8 cellular contexts compared by ENCODE assay signal in the genomic region with DNA sequence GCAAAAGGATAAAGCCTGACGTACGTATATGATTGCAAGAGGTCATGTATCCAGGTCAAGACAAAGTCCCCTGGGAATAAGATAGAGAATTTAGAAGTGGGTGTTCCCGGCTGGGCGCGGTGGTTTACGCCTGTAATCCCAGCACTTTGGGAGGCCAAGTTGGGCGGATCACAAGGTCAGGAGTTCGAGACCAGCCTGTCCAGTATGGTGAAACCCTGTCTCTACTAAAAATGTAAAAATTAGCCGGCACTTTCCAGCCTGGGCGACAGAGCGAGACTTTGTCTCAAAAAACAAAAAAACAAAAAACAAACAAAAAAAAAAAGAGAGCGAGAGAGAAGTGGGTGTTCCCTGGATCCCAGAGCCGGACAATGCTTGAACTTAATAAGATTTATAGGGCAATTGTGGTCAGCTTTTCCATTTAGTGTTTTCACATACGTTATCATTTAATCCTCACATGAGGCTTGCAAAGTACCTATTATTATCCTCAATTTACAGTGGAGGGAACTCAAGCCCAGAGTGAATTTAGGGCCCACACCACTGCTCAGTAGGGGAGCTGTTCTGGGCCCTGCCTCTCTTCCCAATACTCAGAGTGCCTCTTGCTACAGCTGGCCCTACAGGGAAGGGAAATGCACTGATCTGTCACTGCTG. TPM values are rescaled to one million over a fixed set of nuclear protein-coding genes. Genes with fewer than 3 reads are reported as not detected.
DNase-seq lines count a peak whose midpoint lies in the region; ATAC-seq and TF ChIP-seq lines count a peak whose summit lies in the region.
"Had no signal": no experiment of that assay in that cellular context is flagged by ENCODE, and none has a peak within 500 bp of the region (broad histone marks: within the 10 kb centered on the region; RNA-seq: fewer than 3 reads in every experiment).

No MANE protein-coding gene starts in this region.

- no peak for ATAC-seq in HG03097 (IDR thresholded peaks at IDR 0.05; ENCODE audit: low FRiP score, unreplicated experiment)

- peaks cover 3% of the 10 kb centered on the region for H3K27me3 ChIP-seq in muscle layer of duodenum (ENCODE audit: low read depth, low read length)

- intact Hi-C loops in Calu3 (cut with micrococcal nuclease; ENCODE audit: unreplicated experiment) = loop anchor here (5.0 kb wide), 1 partner anchor 114 kb away; a partner anchor contains a TSS

- CTCF ChIA-PET in Calu3 (lab: Charles Lee) = interaction anchor here (1.0 kb wide), 2 partner anchors 103 to 121 kb away, joined by 3 to 4 read pairs; no protein-coding TSS in a partner anchor

- H3K27me3 Mint-ChIP-seq in Calu3 (ENCODE audit: unreplicated experiment) = no peaks in the 10 kb centered on the region

- peaks cover 16% of the 10 kb centered on the region for H3K4me1 Mint-ChIP-seq in Calu3 (ENCODE audit: low read depth, unreplicated experiment)

- peak overlapping the region; percentile 73 for H3K27ac Mint-ChIP-seq in Calu3 (ENCODE audit: unreplicated experiment)

- H3K4me3 Mint-ChIP-seq in Calu3 (ENCODE audit: low read depth, unreplicated experiment) = peak overlapping the region; percentile 87

- H3K9me3 Mint-ChIP-seq in Calu3 (ENCODE audit: low read depth, unreplicated experiment) = no peaks in the 10 kb centered on the region

- no peak for DNase-seq in Calu3
- peak; percentile 29 for DNase-seq in amniotic epithelial cell (ENCODE audit: low read depth)
- DNase-seq in LoVo (ENCODE audit: low spot score) = no peak
- DNase-seq in GM19238 (ENCODE audit: insufficient read length, low spot score) = no peak
- DNase-seq: GM23248, SIG-M5 had no signal

- H3K4me3 ChIP-seq in muscle layer of duodenum (ENCODE audit: low read depth in 1 of 2, low read length in 2 of 2) = peak overlapping the region; percentile 68 to 84

- no peak overlapping the region for H3K27ac ChIP-seq in muscle layer of duodenum (ENCODE audit: low read length)
- H3K27ac ChIP-seq: GM23248 had no signal

- no TSS peak for BruUV-seq in Calu3 (replicated peaks; lab: Mats Ljungman, UMichigan)

- H3K9me3 ChIP-seq in muscle layer of duodenum (ENCODE audit: control insufficient read depth in 1 of 2, low read length in 2 of 2) = no peaks in the 10 kb centered on the region

- H3K36me3 ChIP-seq in muscle layer of duodenum (ENCODE audit: control insufficient read depth in 1 of 2, insufficient read depth in 2 of 2, low read length in 2 of 2) = no peaks in the 10 kb centered on the region

- no peak for TF ChIP-seq CTCF in Calu3 (IDR thresholded peaks at IDR 0.05; ENCODE audit: unreplicated experiment)

- H3K4me1 ChIP-seq in muscle layer of duodenum (ENCODE audit: control insufficient read depth in 1 of 2, insufficient read depth in 2 of 2, low read length in 2 of 2) = peaks cover 5 to 32% of the 10 kb centered on the region in 2 donors

- H3K36me3 Mint-ChIP-seq in Calu3 (ENCODE audit: insufficient read depth, unreplicated experiment) = peaks cover 30% of the 10 kb centered on the region

RNA-seq across cellular contexts. Expression of a gene that starts 0.5 kb away (rescaled TPM):
- total RNA-seq in Calu3 (2022) = 0.71 and 0.76 TPM in 2 replicates

RNA-seq across cellular contexts. Expression of a gene that starts 2.1 kb away (rescaled TPM):
- 0.59 TPM in 1 of 2 replicates, not detected in the other for total RNA-seq in Calu3 (2022)
- total RNA-seq: GM23248 had no signal

RNA-seq across cellular contexts. Expression of a gene that starts 7.7 kb away (rescaled TPM):
- 121 and 132 TPM in 2 replicates for total RNA-seq in Calu3 (2022)

RNA-seq across cellular contexts. Expression of a gene that starts 16.6 kb away (rescaled TPM):
- total RNA-seq in Calu3 (2022) = 0.54 and 0.56 TPM in 2 replicates
- total RNA-seq: GM23248 had no signal
